In the genomic region with DNA sequence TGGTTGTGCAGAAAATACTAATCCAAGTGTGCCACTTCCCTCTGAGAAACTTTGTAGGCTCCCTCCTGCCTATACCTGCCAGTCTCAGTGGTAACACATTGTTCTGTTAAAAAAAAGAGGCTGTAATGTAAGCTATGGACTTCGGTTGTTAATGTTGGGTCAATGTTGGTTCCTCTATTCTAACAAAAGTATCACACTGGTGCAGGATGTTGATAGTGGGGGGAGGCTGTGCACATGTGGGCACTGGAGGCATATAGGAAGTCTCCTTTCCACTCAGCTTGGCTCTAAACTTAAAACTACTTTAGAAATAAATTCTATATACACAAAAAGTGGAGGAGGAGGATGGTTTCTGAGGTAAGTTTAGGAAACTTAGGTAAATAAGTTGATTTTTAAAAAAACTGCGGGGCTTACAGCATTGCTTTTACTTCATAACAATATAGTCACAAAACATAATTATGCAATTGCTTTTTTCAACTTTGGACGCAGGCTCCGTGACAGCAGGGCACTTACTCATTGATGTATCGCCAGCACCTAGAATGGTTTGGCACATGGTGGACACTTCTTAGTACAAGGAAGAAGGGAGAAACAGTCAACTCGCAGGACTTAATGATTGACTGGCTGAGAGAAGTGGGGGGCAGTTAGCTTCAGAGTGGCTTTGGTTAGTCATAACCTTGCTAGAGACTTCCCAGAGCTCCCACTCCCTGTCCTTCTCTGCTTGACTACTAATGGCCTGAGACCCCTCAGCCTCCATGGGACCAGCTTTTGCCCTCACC, we compare ENCODE assay signal across 20 cellular contexts. TPM values are rescaled to one million over a fixed set of nuclear protein-coding genes. Genes with fewer than 3 reads are reported as not detected.
A peak's percentile ranks its signal among the peaks of the same experiment; 100 is the strongest.
DNase-seq lines count a peak whose midpoint lies in the region; ATAC-seq and TF ChIP-seq lines count a peak whose summit lies in the region.
"Had no signal": no experiment of that assay in that cellular context is flagged by ENCODE, and none has a peak within 500 bp of the region (broad histone marks: within the 10 kb centered on the region; RNA-seq: fewer than 3 reads in every experiment).

No MANE protein-coding gene starts in this region.

- CTCF ChIA-PET in HEK293 (lab: Yijun Ruan, JAX), result interaction anchor here (0.7 to 1.4 kb wide), 2 partner anchors 13 to 22 kb away, joined by 3 to 4 read pairs; no protein-coding TSS in a partner anchor
- CTCF ChIA-PET in activated CD4-positive, alpha-beta T cell treated with anti-CD3 and anti-CD28 coated beads for 36 hours (lab: Charles Lee), result interaction anchor here (0.9 to 1.2 kb wide), 2 partner anchors 35 to 41 kb away, joined by 4 read pairs; no protein-coding TSS in a partner anchor

- POLR2A ChIA-PET in HEK293 (lab: Yijun Ruan, JAX), result no interaction called here
- POLR2A ChIA-PET in activated CD4-positive, alpha-beta T cell treated with anti-CD3 and anti-CD28 coated beads for 36 hours (lab: Charles Lee), result interaction anchor here (0.7 kb wide), 1 partner anchor 156 kb away, joined by 3 read pairs; no protein-coding TSS in a partner anchor

- H3K27ac ChIP-seq in HEK293 (ENCODE audit: extremely low read depth, low read depth, low read length) (peak overlapping the region; percentile 35; the same call in 1 of the 2 replicates), foreskin keratinocyte (no peak overlapping the region)
- H3K27ac ChIP-seq: colonic mucosa, tibial artery had no signal

- H3K36me3 ChIP-seq in HEK293 (ENCODE audit: control insufficient read depth in 2 of 2, insufficient read depth in 1 of 2, low read length in 2 of 2), result no peaks in the 10 kb centered on the region
- H3K36me3 ChIP-seq: colonic mucosa, SJCRH30, tibial artery had no signal

- DNase-seq in NOMO-1 treated with DMSO at 0.1 percent for 48 hours (lab: John Stamatoyannopoulos, UW; ENCODE audit: unreplicated experiment) (peak; percentile 10), cardiac fibroblast (ENCODE audit: low read depth in 2 of 2) (peak; percentile 11 to 34), renal cortical epithelial cell (ENCODE audit: low read depth) (peak; percentile 63), foreskin keratinocyte (no peak)
- no peak for DNase-seq in activated CD4-positive, alpha-beta T cell treated with anti-CD3 and anti-CD28 coated beads for 36 hours
- DNase-seq: activated T-cell treated with anti-CD3 and anti-CD28 coated beads, Interleukin-2, amount 50 U/mL, for 72 hours; colonic mucosa; endodermal cell; GF-D8; HCEC 1CT; NCI-H2107; NCI-H524 treated with DMSO at 0.1 percent for 48 hours; SJCRH30; stimulated activated naive CD8-positive, alpha-beta T cell treated with anti-CD3 and anti-CD28 coated beads, Interleukin-15, Interleukin-2, amounts not matched to agents 100 U/mL and 50 U/mL, for 24 hours; T-helper 17 cell; tibial artery had no signal

- no peaks in the 10 kb centered on the region for H3K36me3 Mint-ChIP-seq in activated CD4-positive, alpha-beta T cell treated with anti-CD3 and anti-CD28 coated beads for 36 hours (ENCODE audit: low read depth)
- H3K36me3 Mint-ChIP-seq: activated naive CD4-positive, alpha-beta T cell treated with anti-CD3 and anti-CD28 coated beads, Interleukin-2, amount 50 U/mL, for 24 hours had no signal

- H3K27ac Mint-ChIP-seq in activated CD4-positive, alpha-beta T cell treated with anti-CD3 and anti-CD28 coated beads for 36 hours, result no peak overlapping the region
- H3K27ac Mint-ChIP-seq: activated naive CD4-positive, alpha-beta T cell treated with anti-CD3 and anti-CD28 coated beads, Interleukin-2, amount 50 U/mL, for 24 hours; activated T-cell treated with anti-CD3 and anti-CD28 coated beads, Interleukin-2, amount 50 U/mL, for 72 hours; endodermal cell; T-helper 17 cell had no signal

- no peaks in the 10 kb centered on the region for H3K4me1 Mint-ChIP-seq in activated CD4-positive, alpha-beta T cell treated with anti-CD3 and anti-CD28 coated beads for 36 hours
- H3K4me1 Mint-ChIP-seq: activated naive CD4-positive, alpha-beta T cell treated with anti-CD3 and anti-CD28 coated beads, Interleukin-2, amount 50 U/mL, for 24 hours had no signal

- H3K4me3 Mint-ChIP-seq in activated CD4-positive, alpha-beta T cell treated with anti-CD3 and anti-CD28 coated beads for 36 hours, result no peak overlapping the region
- H3K4me3 Mint-ChIP-seq: activated naive CD4-positive, alpha-beta T cell treated with anti-CD3 and anti-CD28 coated beads, Interleukin-2, amount 50 U/mL, for 24 hours; activated T-cell treated with anti-CD3 and anti-CD28 coated beads, Interleukin-2, amount 50 U/mL, for 72 hours; endodermal cell; T-helper 17 cell had no signal

- ATAC-seq in foreskin keratinocyte (no peak), HG02763 (IDR thresholded peaks at IDR 0.05; ENCODE audit: unreplicated experiment) (no peak)
- no peak for ATAC-seq in activated CD4-positive, alpha-beta T cell treated with anti-CD3 and anti-CD28 coated beads for 36 hours
- ATAC-seq: activated T-cell treated with anti-CD3 and anti-CD28 coated beads, Interleukin-2, amount 50 U/mL, for 72 hours; GM12878; stimulated activated naive CD8-positive, alpha-beta T cell treated with anti-CD3 and anti-CD28 coated beads, Interleukin-15, Interleukin-2, amounts not matched to agents 100 U/mL and 50 U/mL, for 24 hours; T-helper 17 cell had no signal

- no peaks in the 10 kb centered on the region for H3K9me3 Mint-ChIP-seq in activated CD4-positive, alpha-beta T cell treated with anti-CD3 and anti-CD28 coated beads for 36 hours (ENCODE audit: low read depth)
- H3K9me3 Mint-ChIP-seq: activated naive CD4-positive, alpha-beta T cell treated with anti-CD3 and anti-CD28 coated beads, Interleukin-2, amount 50 U/mL, for 24 hours; activated T-cell treated with anti-CD3 and anti-CD28 coated beads, Interleukin-2, amount 50 U/mL, for 72 hours; endodermal cell had no signal

- intact Hi-C loops in activated CD4-positive, alpha-beta T cell treated with anti-CD3 and anti-CD28 coated beads for 36 hours (cut with DNase I, micrococcal nuclease), result no loop called here

- H3K27me3 ChIP-seq in foreskin keratinocyte, result no peaks in the 10 kb centered on the region
- H3K27me3 ChIP-seq: colonic mucosa, SJCRH30 had no signal

- H3K4me3 ChIP-seq in HEK293 (ENCODE audit: low read depth, low read length) (no peak overlapping the region), cardiac fibroblast (replicated peaks in 1 of 2; ENCODE audit: low read depth in 2 of 2, low read length in 2 of 2) (no peak overlapping the region)
- H3K4me3 ChIP-seq: colonic mucosa, GM12878, tibial artery had no signal

- H3K27me3 Mint-ChIP-seq in activated CD4-positive, alpha-beta T cell treated with anti-CD3 and anti-CD28 coated beads for 36 hours, result peaks cover 12% of the 10 kb centered on the region

- no peaks in the 10 kb centered on the region for H3K9me3 ChIP-seq in HEK293 (ENCODE audit: control insufficient read depth, insufficient read depth, low read depth, low read length)
- H3K9me3 ChIP-seq: colonic mucosa, SJCRH30, tibial artery had no signal

- TF ChIP-seq CTCF in HEK293 (tag by site-specific recombination; IDR thresholded peaks at IDR 0.05) (no peak), cardiac fibroblast (IDR thresholded peaks at IDR 0.05; ENCODE audit: low read depth, low read length) (no peak), foreskin keratinocyte (conservative IDR thresholded peaks at IDR 0.05) (no peak)

- H3K4me1 ChIP-seq in HEK293 (ENCODE audit: control insufficient read depth, insufficient read depth, low read length), result peaks cover 18% of the 10 kb centered on the region
- H3K4me1 ChIP-seq in foreskin keratinocyte, result peaks cover 14% of the 10 kb centered on the region
- H3K4me1 ChIP-seq: colonic mucosa had no signal

TF ChIP-seq in HEK293, 187 proteins besides CTCF, POLR2A, EP300 and RAD21 (continues in another document):
- TF ChIP-seq IKZF3 (tag by site-specific recombination; IDR thresholded peaks at IDR 0.05) (no peak), ZNF747 (tag by site-specific recombination; IDR thresholded peaks at IDR 0.05) (no peak)

RNA-seq across cellular contexts. Expression of a gene that starts 7.9 kb away (rescaled TPM):
- total RNA-seq in renal cortical epithelial cell (2.4 and 4.3 TPM in 2 replicates), foreskin keratinocyte (11.1 and 16.3 TPM in 2 replicates)
- 4.7 and 6.0 TPM in 2 replicates for polyA plus RNA-seq in foreskin keratinocyte
- under 1 TPM; 0.07 to 0.16 TPM for total RNA-seq in activated CD4-positive, alpha-beta T cell treated with anti-CD3 and anti-CD28 coated beads for 36 hours

RNA-seq across cellular contexts. Expression of a gene that starts 22.9 kb away (rescaled TPM):
- total RNA-seq in renal cortical epithelial cell (5.6 and 6.7 TPM in 2 replicates), foreskin keratinocyte (11.1 and 19.8 TPM in 2 replicates)
- polyA plus RNA-seq in foreskin keratinocyte, result 13.1 and 21.1 TPM in 2 replicates
- under 1 TPM; 0.11 to 0.30 TPM for total RNA-seq in activated CD4-positive, alpha-beta T cell treated with anti-CD3 and anti-CD28 coated beads for 36 hours
- total RNA-seq: T-helper 17 cell had no signal

RNA-seq across cellular contexts. Expression of a gene that starts 38.6 kb away (rescaled TPM):
- 0.52 and 1.2 TPM in 2 replicates for total RNA-seq in renal cortical epithelial cell
- 0.42 and 1.2 TPM in 2 replicates for total RNA-seq in foreskin keratinocyte
- 0.47 and 1.3 TPM in 2 replicates for polyA plus RNA-seq in foreskin keratinocyte
- 10 to 100 TPM; 11.6 to 12.2 TPM for total RNA-seq in activated CD4-positive, alpha-beta T cell treated with anti-CD3 and anti-CD28 coated beads for 36 hours

RNA-seq across cellular contexts. Expression of a gene that starts 38.9 kb away (rescaled TPM):
- total RNA-seq in renal cortical epithelial cell (48.5 and 59.9 TPM in 2 replicates), foreskin keratinocyte (51.5 and 55.4 TPM in 2 replicates)
- polyA plus RNA-seq in foreskin keratinocyte, result 18.7 and 21.0 TPM in 2 replicates
- total RNA-seq in activated CD4-positive, alpha-beta T cell treated with anti-CD3 and anti-CD28 coated beads for 36 hours, result 10 to 100 TPM; 50.6 to 58.1 TPM

RNA-seq across cellular contexts. Expression of a gene that starts 51.1 kb away (rescaled TPM):
- 1.8 and 9.7 TPM in 2 replicates for total RNA-seq in renal cortical epithelial cell
- total RNA-seq in foreskin keratinocyte, result 7.9 and 11.7 TPM in 2 replicates
- polyA plus RNA-seq in foreskin keratinocyte, result 7.8 and 9.4 TPM in 2 replicates
- total RNA-seq in activated CD4-positive, alpha-beta T cell treated with anti-CD3 and anti-CD28 coated beads for 36 hours, result 1 to 10 TPM; 8.9 to 9.4 TPM
- total RNA-seq: endodermal cell, SJCRH30 had no signal

Comparison
In these comparisons a context has a peak if more than half of its experiments do, and no peak if none do; other contexts are left out.
1. DNase-seq: peak in NOMO-1 treated with DMSO at 0.1 percent for 48 hours (single experiment), cardiac fibroblast (2 of 2) and renal cortical epithelial cell (single experiment); none in foreskin keratinocyte (0 of 2) and activated CD4-positive, alpha-beta T cell treated with anti-CD3 and anti-CD28 coated beads for 36 hours (single experiment).